14 cellular contexts compared by ENCODE assay signal in the genomic region with DNA sequence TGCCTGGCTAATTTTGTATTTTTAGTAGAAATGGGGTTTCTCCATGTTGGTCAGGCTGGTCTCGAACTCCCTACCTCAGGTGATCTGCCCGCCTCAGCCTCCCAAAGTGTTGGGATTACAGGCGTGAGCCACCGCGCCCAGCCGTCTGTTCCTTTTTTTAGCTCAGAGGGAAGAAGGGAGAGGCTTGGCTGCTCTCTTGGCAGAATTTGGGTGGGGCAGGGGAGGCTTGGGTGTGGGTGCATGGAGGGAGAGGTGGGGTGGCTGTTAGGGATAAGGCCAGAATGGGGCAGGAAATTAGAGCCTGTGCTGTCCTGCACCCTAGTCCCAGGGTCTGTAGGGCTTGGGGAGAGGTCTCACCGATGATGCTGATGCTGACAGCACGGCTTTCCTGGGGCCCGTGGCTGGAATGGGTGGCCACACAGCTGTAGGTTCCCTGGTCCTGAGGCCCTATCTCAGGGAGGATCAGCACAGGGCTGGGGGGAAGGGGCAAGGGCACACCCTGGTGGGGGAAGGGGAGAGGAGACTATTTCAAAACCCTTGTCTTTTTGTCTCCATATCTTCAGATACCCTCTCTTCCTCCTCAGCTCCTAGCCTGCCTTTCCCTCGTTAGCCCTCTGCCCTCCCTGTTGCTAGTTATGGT. TPM values are rescaled to one million over a fixed set of nuclear protein-coding genes. Genes with fewer than 3 reads are reported as not detected.
DNase-seq lines count a peak whose midpoint lies in the region; ATAC-seq and TF ChIP-seq lines count a peak whose summit lies in the region.
"Had no signal": no experiment of that assay in that cellular context is flagged by ENCODE, and none has a peak within 500 bp of the region (broad histone marks: within the 10 kb centered on the region; RNA-seq: fewer than 3 reads in every experiment).

No MANE protein-coding gene starts in this region.

- peaks cover 54% of the 10 kb centered on the region for H3K4me1 Mint-ChIP-seq in activated naive CD4-positive, alpha-beta T cell treated with anti-CD3 and anti-CD28 coated beads, Interleukin-2, amount 10 ng/mL, durations not matched to agents 7 days and 5 days
- peaks cover 61% of the 10 kb centered on the region for H3K4me1 Mint-ChIP-seq in stimulated activated memory B cell treated with anti-CD40 and anti-IgM and Interleukin-4, amounts not matched to agents 10 μg/mL and 1 μg/mL and 100 μg/mL, for 72 hours

- peaks cover 45% of the 10 kb centered on the region for H3K36me3 Mint-ChIP-seq in activated naive CD4-positive, alpha-beta T cell treated with anti-CD3 and anti-CD28 coated beads, Interleukin-2, amount 10 ng/mL, durations not matched to agents 7 days and 5 days
- peaks cover 44% of the 10 kb centered on the region for H3K36me3 Mint-ChIP-seq in stimulated activated memory B cell treated with anti-CD40 and anti-IgM and Interleukin-4, amounts not matched to agents 10 μg/mL and 1 μg/mL and 100 μg/mL, for 72 hours

- DNase-seq in activated naive CD4-positive, alpha-beta T cell treated with anti-CD3 and anti-CD28 coated beads, Interleukin-2, amount 10 ng/mL, durations not matched to agents 7 days and 5 days: no peak
- DNase-seq in activated naive CD4-positive, alpha-beta T cell treated with anti-CD3 and anti-CD28 coated beads, Interleukin-2, amount 50 U/mL, for 16 hours: no peak
- DNase-seq in effector memory CD4-positive, alpha-beta T cell: no peak
- no peak for DNase-seq in NCI-H748 (lab: John Stamatoyannopoulos, UW; ENCODE audit: unreplicated experiment)
- DNase-seq in breast epithelium (ENCODE audit: low spot score in 2 of 2): no peak
- DNase-seq: DMS 273 treated with DMSO at 0.1 percent for 48 hours; effector CD4-positive, alpha-beta T cell; glutamatergic neuron; left colon; NCI-H1092 treated with DMSO at 0.1 percent for 48 hours; NCI-H446; PC-9 had no signal

- no peak overlapping the region for H3K4me3 ChIP-seq in effector memory CD4-positive, alpha-beta T cell (ENCODE audit: insufficient read depth, low read depth, low read length, poor library complexity, severe bottlenecking)
- no peak overlapping the region for H3K4me3 ChIP-seq in breast epithelium
- H3K4me3 ChIP-seq: GM12878, PC-9 had no signal

- no peak for TF ChIP-seq POLR2A in breast epithelium (IDR thresholded peaks at IDR 0.05)

- no peak overlapping the region for H3K4me3 Mint-ChIP-seq in activated naive CD4-positive, alpha-beta T cell treated with anti-CD3 and anti-CD28 coated beads, Interleukin-2, amount 10 ng/mL, durations not matched to agents 7 days and 5 days
- no peak overlapping the region for H3K4me3 Mint-ChIP-seq in stimulated activated memory B cell treated with anti-CD40 and anti-IgM and Interleukin-4, amounts not matched to agents 10 μg/mL and 1 μg/mL and 100 μg/mL, for 72 hours

- H3K27ac Mint-ChIP-seq in activated naive CD4-positive, alpha-beta T cell treated with anti-CD3 and anti-CD28 coated beads, Interleukin-2, amount 10 ng/mL, durations not matched to agents 7 days and 5 days: peak overlapping the region; percentile 6
- peak overlapping the region; percentile 23 for H3K27ac Mint-ChIP-seq in stimulated activated memory B cell treated with anti-CD40 and anti-IgM and Interleukin-4, amounts not matched to agents 10 μg/mL and 1 μg/mL and 100 μg/mL, for 72 hours

- intact Hi-C loops in breast epithelium (cut with DNase I; ENCODE audit: low total_unique reads): no loop called here

- CTCF ChIA-PET in activated naive CD4-positive, alpha-beta T cell treated with anti-CD3 and anti-CD28 coated beads, Interleukin-2, amount 10 ng/mL, durations not matched to agents 7 days and 5 days (lab: Charles Lee): interaction anchor here (1.0 to 1.7 kb wide), 3 partner anchors 9 to 64 kb away, joined by 3 to 6 read pairs (median 6); a partner anchor contains a TSS

- peak overlapping the region; percentile 8 for H3K27ac ChIP-seq in effector memory CD4-positive, alpha-beta T cell (ENCODE audit: insufficient read depth, low read length, poor library complexity, severe bottlenecking)
- peak overlapping the region in 1 of 2 donors; percentile 75 for H3K27ac ChIP-seq in breast epithelium
- H3K27ac ChIP-seq: PC-9 had no signal

- H3K4me1 ChIP-seq in effector memory CD4-positive, alpha-beta T cell (ENCODE audit: control insufficient read depth, insufficient read depth, low read length, poor library complexity, severe bottlenecking): peaks cover 27% of the 10 kb centered on the region
- H3K4me1 ChIP-seq in breast epithelium: peaks cover 0 to 10% of the 10 kb centered on the region in 2 donors

- H3K27me3 ChIP-seq in effector memory CD4-positive, alpha-beta T cell (replicated peaks; ENCODE audit: control insufficient read depth, insufficient read depth, low read length, poor library complexity, severe bottlenecking): no peaks in the 10 kb centered on the region
- H3K27me3 ChIP-seq in breast epithelium: no peaks in the 10 kb centered on the region

- peaks cover 48% of the 10 kb centered on the region for H3K36me3 ChIP-seq in effector memory CD4-positive, alpha-beta T cell (ENCODE audit: control insufficient read depth, insufficient read depth, low read length)
- no peaks in the 10 kb centered on the region for H3K36me3 ChIP-seq in breast epithelium

- H3K27me3 Mint-ChIP-seq in activated naive CD4-positive, alpha-beta T cell treated with anti-CD3 and anti-CD28 coated beads, Interleukin-2, amount 10 ng/mL, durations not matched to agents 7 days and 5 days: no peaks in the 10 kb centered on the region
- H3K27me3 Mint-ChIP-seq in stimulated activated memory B cell treated with anti-CD40 and anti-IgM and Interleukin-4, amounts not matched to agents 10 μg/mL and 1 μg/mL and 100 μg/mL, for 72 hours: no peaks in the 10 kb centered on the region

- no peaks in the 10 kb centered on the region for H3K9me3 ChIP-seq in effector memory CD4-positive, alpha-beta T cell (ENCODE audit: control insufficient read depth, low read length)
- H3K9me3 ChIP-seq in breast epithelium: no peaks in the 10 kb centered on the region

- no peak for TF ChIP-seq CTCF in breast epithelium (IDR thresholded peaks at IDR 0.05)

- ATAC-seq in stimulated activated memory B cell treated with anti-CD40 and anti-IgM and Interleukin-4, amounts not matched to agents 10 μg/mL and 1 μg/mL and 100 μg/mL, for 72 hours: no peak
- ATAC-seq: GM12878, left colon had no signal

- H3K9me3 Mint-ChIP-seq in activated naive CD4-positive, alpha-beta T cell treated with anti-CD3 and anti-CD28 coated beads, Interleukin-2, amount 10 ng/mL, durations not matched to agents 7 days and 5 days: no peaks in the 10 kb centered on the region
- H3K9me3 Mint-ChIP-seq in stimulated activated memory B cell treated with anti-CD40 and anti-IgM and Interleukin-4, amounts not matched to agents 10 μg/mL and 1 μg/mL and 100 μg/mL, for 72 hours: no peaks in the 10 kb centered on the region

RNA-seq across cellular contexts. Expression of a gene that starts 2.0 kb away (rescaled TPM):
- 1 to 10 TPM; 1.3 to 2.6 (median 1.8) TPM for total RNA-seq in breast epithelium

RNA-seq across cellular contexts. Expression of a gene that starts 3.8 kb away (rescaled TPM):
- 10 to 100 TPM; 56.3 to 78.0 (median 70.5) TPM for total RNA-seq in breast epithelium

RNA-seq across cellular contexts. Expression of a gene that starts 6.1 kb away (rescaled TPM):
- total RNA-seq in breast epithelium: 10 to 100 TPM; 25.8 to 33.8 (median 30.6) TPM

RNA-seq across cellular contexts. Expression of a gene that starts 8.0 kb away (rescaled TPM):
- 10 to 100 TPM; 32.3 to 61.6 (median 48.5) TPM for total RNA-seq in breast epithelium

RNA-seq across cellular contexts. Expression of a gene that starts 10.4 kb away (rescaled TPM):
- total RNA-seq in breast epithelium: 10 to 100 TPM in 2 of 3 donors, 1 to 10 TPM in 1; 8.2 to 18.2 (median 11.3) TPM
